14 cellular contexts compared by ENCODE assay signal in the genomic region with DNA sequence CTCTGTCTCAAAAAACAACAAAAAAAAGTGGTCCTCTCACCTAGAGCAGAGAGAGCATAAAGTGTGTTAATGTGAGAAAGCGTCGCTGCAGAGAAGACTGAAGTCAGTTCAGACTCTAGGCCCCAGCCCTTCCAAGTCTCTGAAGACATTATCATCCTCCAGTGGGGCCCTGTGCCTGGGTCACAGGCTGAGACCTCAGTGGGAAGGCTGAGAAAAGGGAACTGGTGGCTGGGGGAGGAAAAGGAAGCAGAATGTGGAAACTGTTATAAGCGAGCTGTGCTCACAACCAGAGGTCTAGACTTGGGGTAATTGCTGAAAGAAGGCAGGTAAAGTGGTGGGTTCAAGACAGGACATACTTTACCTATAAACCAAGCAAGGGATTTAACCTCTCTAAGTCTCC. TPM values are rescaled to one million over a fixed set of nuclear protein-coding genes. Genes with fewer than 3 reads are reported as not detected.
DNase-seq lines count a peak whose midpoint lies in the region; TF ChIP-seq lines count a peak whose summit lies in the region.
"Had no signal": no experiment of that assay in that cellular context is flagged by ENCODE, and none has a peak within 500 bp of the region (broad histone marks: within the 10 kb centered on the region; RNA-seq: fewer than 3 reads in every experiment).

No MANE protein-coding gene starts in this region.

- H3K27ac Mint-ChIP-seq in dendritic cell treated with granulocyte-macrophage colony-stimulating factor and Interleukin-4, amounts not matched to agents 40 ng/mL and 50 ng/mL, for 4 days, result peak overlapping the region; percentile 92
- H3K27ac Mint-ChIP-seq: activated naive CD8-positive, alpha-beta T cell treated with anti-CD3 and anti-CD28 coated beads, Interleukin-2, amount 10 ng/mL, durations not matched to agents 7 days and 5 days had no signal

- no peaks in the 10 kb centered on the region for H3K27me3 ChIP-seq in spleen (replicated peaks in 1 of 7)
- no peaks in the 10 kb centered on the region for H3K27me3 ChIP-seq in WERI-Rb-1 (ENCODE audit: insufficient read depth, low read depth, severe bottlenecking)
- H3K27me3 ChIP-seq: sigmoid colon, SJCRH30 had no signal

- H3K4me3 ChIP-seq in spleen (peak overlapping the region in 1 of 8 donors; percentile 61), WERI-Rb-1 (ENCODE audit: low read depth, low read length) (no peak overlapping the region)
- H3K4me3 ChIP-seq: sigmoid colon, SJCRH30 had no signal

- peak overlapping the region; percentile 37 for H3K4me3 Mint-ChIP-seq in dendritic cell treated with granulocyte-macrophage colony-stimulating factor and Interleukin-4, amounts not matched to agents 40 ng/mL and 50 ng/mL, for 4 days
- H3K4me3 Mint-ChIP-seq: activated naive CD8-positive, alpha-beta T cell treated with anti-CD3 and anti-CD28 coated beads, Interleukin-2, amount 10 ng/mL, durations not matched to agents 7 days and 5 days had no signal

- H3K4me1 Mint-ChIP-seq in dendritic cell treated with granulocyte-macrophage colony-stimulating factor and Interleukin-4, amounts not matched to agents 40 ng/mL and 50 ng/mL, for 4 days (ENCODE audit: low read depth), result peaks cover 51% of the 10 kb centered on the region

- DNase-seq in KBM-7, result peak; percentile 85
- peak; percentile 86 for DNase-seq in OCI-M1 (lab: John Stamatoyannopoulos, UW)
- DNase-seq in spleen, result peak; percentile 84
- DNase-seq in WERI-Rb-1, result no peak
- DNase-seq in stimulated activated CD4-positive, alpha-beta T cell treated with anti-CD3 and anti-CD28 coated beads, Interleukin-4, amount 100 ng/mL, for 1 hour, result no peak
- no peak for DNase-seq in activated CD8-positive, alpha-beta memory T cell treated with anti-CD3 and anti-CD28 coated beads, Interleukin-2, amount 50 U/mL, for 48 hours
- DNase-seq: activated CD4-positive, alpha-beta T cell treated with anti-CD3 and anti-CD28 coated beads, Interleukin-2, amount 50 U/mL, for 1 hour; activated naive CD8-positive, alpha-beta T cell treated with anti-CD3 and anti-CD28 coated beads, Interleukin-2, amount 10 ng/mL, durations not matched to agents 7 days and 5 days; DMS79; NCI-H2171 treated with DMSO at 0.1 percent for 48 hours; sigmoid colon; SJCRH30; T1000 had no signal

- intact Hi-C loops in dendritic cell treated with granulocyte-macrophage colony-stimulating factor and Interleukin-4, amounts not matched to agents 40 ng/mL and 50 ng/mL, for 4 days (cut with micrococcal nuclease), result loop anchor here (10.0 kb wide), 2 partner anchors 71 to 89 kb away; a partner anchor contains a TSS
- intact Hi-C loops in spleen (cut with DNase I; ENCODE audit: low total_unique reads), result no loop called here

- H3K4me1 ChIP-seq in spleen, result peaks cover 10 to 63% (median 28%) of the 10 kb centered on the region in 6 donors

- in situ Hi-C loops in KBM-7 (cut with MboI; ENCODE audit: low pct_unique_long_range_greater_than_20kb, low sequenced_read_pairs), result no loop called here

- H3K36me3 Mint-ChIP-seq in dendritic cell treated with granulocyte-macrophage colony-stimulating factor and Interleukin-4, amounts not matched to agents 40 ng/mL and 50 ng/mL, for 4 days (ENCODE audit: low read depth), result peaks cover 1% of the 10 kb centered on the region
- H3K36me3 Mint-ChIP-seq: activated naive CD8-positive, alpha-beta T cell treated with anti-CD3 and anti-CD28 coated beads, Interleukin-2, amount 10 ng/mL, durations not matched to agents 7 days and 5 days had no signal

- H3K9me3 Mint-ChIP-seq in dendritic cell treated with granulocyte-macrophage colony-stimulating factor and Interleukin-4, amounts not matched to agents 40 ng/mL and 50 ng/mL, for 4 days, result no peaks in the 10 kb centered on the region
- H3K9me3 Mint-ChIP-seq: activated naive CD8-positive, alpha-beta T cell treated with anti-CD3 and anti-CD28 coated beads, Interleukin-2, amount 10 ng/mL, durations not matched to agents 7 days and 5 days had no signal

- no peaks in the 10 kb centered on the region for H3K27me3 Mint-ChIP-seq in dendritic cell treated with granulocyte-macrophage colony-stimulating factor and Interleukin-4, amounts not matched to agents 40 ng/mL and 50 ng/mL, for 4 days
- H3K27me3 Mint-ChIP-seq: activated naive CD8-positive, alpha-beta T cell treated with anti-CD3 and anti-CD28 coated beads, Interleukin-2, amount 10 ng/mL, durations not matched to agents 7 days and 5 days had no signal

- H3K36me3 ChIP-seq in spleen, result no peaks in the 10 kb centered on the region
- H3K36me3 ChIP-seq in WERI-Rb-1, result no peaks in the 10 kb centered on the region
- H3K36me3 ChIP-seq: sigmoid colon, SJCRH30 had no signal

- H3K27ac ChIP-seq in spleen (peak overlapping the region in 7 of 8 donors; percentile 76 to 91 (median 89)), WERI-Rb-1 (no peak overlapping the region)
- H3K27ac ChIP-seq: sigmoid colon, SJCRH30 had no signal

- H3K9me3 ChIP-seq in spleen (no peaks in the 10 kb centered on the region), WERI-Rb-1 (ENCODE audit: severe bottlenecking) (no peaks in the 10 kb centered on the region)
- H3K9me3 ChIP-seq: sigmoid colon, SJCRH30 had no signal

- 20 to 54% (median 32%) methylated on average over 3 of the region's 3 CpGs for WGBS in spleen, 5 donors

- TF ChIP-seq CTCF in spleen (IDR thresholded peaks at IDR 0.05 in 8 of 11, conservative IDR thresholded peaks at IDR 0.05 in 3 of 11), result peak in 1 of 11 experiments; percentile 30
- no peak for TF ChIP-seq CTCF in WERI-Rb-1 (IDR thresholded peaks at IDR 0.05; ENCODE audit: low read depth, low read length)

- no peak for TF ChIP-seq POLR2A in spleen (IDR thresholded peaks at IDR 0.05)

RNA-seq across cellular contexts. Expression of a gene that starts 4.9 kb away (rescaled TPM):
- total RNA-seq in spleen, result 10 to 100 TPM; 13.4 to 51.4 (median 24.6) TPM
- polyA plus RNA-seq in spleen, result 10 to 100 TPM; 12.3 to 30.3 (median 25.1) TPM

RNA-seq across cellular contexts. Expression of a gene that starts 19.9 kb away (rescaled TPM):
- 100 to 1,000 TPM; 144 to 235 (median 197) TPM for total RNA-seq in spleen
- polyA plus RNA-seq in spleen, result 100 to 1,000 TPM in 1 of 3 donors, 10 to 100 TPM in 2; 51.4 to 146 (median 98.8) TPM

RNA-seq across cellular contexts. Expression of a gene that starts 39.7 kb away (rescaled TPM):
- 10 to 100 TPM; 28.7 to 38.2 (median 33.8) TPM for total RNA-seq in spleen
- polyA plus RNA-seq in spleen, result 10 to 100 TPM; 42.1 to 50.5 (median 49.4) TPM

RNA-seq across cellular contexts. Expression of a gene that starts 39.9 kb away (rescaled TPM):
- 10 to 100 TPM; 23.6 to 26.1 (median 25.1) TPM for total RNA-seq in spleen
- polyA plus RNA-seq in spleen, result 10 to 100 TPM; 14.0 to 20.1 (median 15.7) TPM

Comparison
In these comparisons a context has a peak if more than half of its experiments do, and no peak if none do; other contexts are left out.
1. DNase-seq: peak in KBM-7 (single experiment), OCI-M1 (single experiment) and spleen (single experiment); none in WERI-Rb-1 (single experiment), stimulated activated CD4-positive, alpha-beta T cell treated with anti-CD3 and anti-CD28 coated beads, Interleukin-4, amount 100 ng/mL, for 1 hour (single experiment) and activated CD8-positive, alpha-beta memory T cell treated with anti-CD3 and anti-CD28 coated beads, Interleukin-2, amount 50 U/mL, for 48 hours (single experiment).